In the genomic region with DNA sequence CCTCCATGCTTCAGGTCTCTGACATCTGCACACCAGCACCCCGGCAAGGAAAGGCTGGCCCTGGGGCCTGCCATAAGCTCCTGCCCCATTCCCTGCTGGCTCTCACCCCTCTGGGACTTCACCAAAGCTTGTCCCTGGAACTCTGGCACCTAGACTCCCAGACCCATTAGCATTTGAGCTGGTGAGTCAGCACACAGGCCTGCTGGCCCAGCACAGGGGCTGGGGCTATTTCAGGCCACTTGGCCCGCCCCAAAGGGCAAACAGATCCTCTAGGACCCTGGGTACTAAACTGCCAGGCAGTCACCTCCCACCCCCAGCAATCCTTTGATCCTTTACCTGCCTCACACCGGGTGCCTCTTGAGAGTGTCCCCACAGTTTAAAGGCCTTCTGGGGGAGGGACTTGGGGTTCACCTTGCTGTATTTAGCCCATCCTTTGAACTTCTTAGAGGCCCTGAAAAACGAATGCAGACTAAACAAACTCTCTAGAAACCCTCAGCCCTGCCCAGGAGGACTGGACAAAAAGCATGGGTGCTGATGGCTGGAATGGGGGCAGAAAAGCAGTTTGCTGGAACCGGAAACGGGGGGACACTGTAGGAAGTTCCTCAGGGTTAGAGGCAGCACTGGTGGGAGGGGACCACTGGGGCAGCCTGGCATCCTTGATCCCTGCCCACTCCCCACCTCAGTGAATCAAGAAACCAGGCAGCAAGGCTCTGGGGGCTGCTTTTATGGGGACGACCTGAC, we compare ENCODE assay signal across 1 cellular context.
TF ChIP-seq lines count a peak whose summit lies in the region.

No MANE protein-coding gene starts in this region.

TF ChIP-seq in HepG2, 621 proteins besides CTCF, POLR2A, EP300 and RAD21 (continued from another document and continues in another):
- TF ChIP-seq, protein P1, sequence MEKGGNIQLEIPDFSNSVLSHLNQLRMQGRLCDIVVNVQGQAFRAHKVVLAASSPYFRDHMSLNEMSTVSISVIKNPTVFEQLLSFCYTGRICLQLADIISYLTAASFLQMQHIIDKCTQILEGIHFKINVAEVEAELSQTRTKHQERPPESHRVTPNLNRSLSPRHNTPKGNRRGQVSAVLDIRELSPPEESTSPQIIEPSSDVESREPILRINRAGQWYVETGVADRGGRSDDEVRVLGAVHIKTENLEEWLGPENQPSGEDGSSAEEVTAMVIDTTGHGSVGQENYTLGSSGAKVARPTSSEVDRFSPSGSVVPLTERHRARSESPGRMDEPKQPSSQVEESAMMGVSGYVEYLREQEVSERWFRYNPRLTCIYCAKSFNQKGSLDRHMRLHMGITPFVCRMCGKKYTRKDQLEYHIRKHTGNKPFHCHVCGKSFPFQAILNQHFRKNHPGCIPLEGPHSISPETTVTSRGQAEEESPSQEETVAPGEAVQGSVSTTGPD (CRISPR knock-in tag; IDR thresholded peaks at IDR 0.05): no peak
- TF ChIP-seq ZNF143 (CRISPR knock-in tag; IDR thresholded peaks at IDR 0.05): peak; percentile 59
- TF ChIP-seq, protein P2, sequence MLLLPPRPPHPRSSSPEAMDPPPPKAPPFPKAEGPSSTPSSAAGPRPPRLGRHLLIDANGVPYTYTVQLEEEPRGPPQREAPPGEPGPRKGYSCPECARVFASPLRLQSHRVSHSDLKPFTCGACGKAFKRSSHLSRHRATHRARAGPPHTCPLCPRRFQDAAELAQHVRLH (CRISPR knock-in tag; IDR thresholded peaks at IDR 0.05; ENCODE audit: borderline replicate concordance, low read depth): no peak
- TF ChIP-seq, protein P3, sequence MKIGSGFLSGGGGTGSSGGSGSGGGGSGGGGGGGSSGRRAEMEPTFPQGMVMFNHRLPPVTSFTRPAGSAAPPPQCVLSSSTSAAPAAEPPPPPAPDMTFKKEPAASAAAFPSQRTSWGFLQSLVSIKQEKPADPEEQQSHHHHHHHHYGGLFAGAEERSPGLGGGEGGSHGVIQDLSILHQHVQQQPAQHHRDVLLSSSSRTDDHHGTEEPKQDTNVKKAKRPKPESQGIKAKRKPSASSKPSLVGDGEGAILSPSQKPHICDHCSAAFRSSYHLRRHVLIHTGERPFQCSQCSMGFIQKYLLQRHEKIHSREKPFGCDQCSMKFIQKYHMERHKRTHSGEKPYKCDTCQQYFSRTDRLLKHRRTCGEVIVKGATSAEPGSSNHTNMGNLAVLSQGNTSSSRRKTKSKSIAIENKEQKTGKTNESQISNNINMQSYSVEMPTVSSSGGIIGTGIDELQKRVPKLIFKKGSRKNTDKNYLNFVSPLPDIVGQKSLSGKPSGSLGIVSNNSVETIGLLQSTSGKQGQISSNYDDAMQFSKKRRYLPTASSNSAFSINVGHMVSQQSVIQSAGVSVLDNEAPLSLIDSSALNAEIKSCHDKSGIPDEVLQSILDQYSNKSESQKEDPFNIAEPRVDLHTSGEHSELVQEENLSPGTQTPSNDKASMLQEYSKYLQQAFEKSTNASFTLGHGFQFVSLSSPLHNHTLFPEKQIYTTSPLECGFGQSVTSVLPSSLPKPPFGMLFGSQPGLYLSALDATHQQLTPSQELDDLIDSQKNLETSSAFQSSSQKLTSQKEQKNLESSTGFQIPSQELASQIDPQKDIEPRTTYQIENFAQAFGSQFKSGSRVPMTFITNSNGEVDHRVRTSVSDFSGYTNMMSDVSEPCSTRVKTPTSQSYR (CRISPR knock-in tag; IDR thresholded peaks at IDR 0.05; ENCODE audit: borderline replicate concordance): peak; percentile 38; the same call in 1 of the 2 replicates
- TF ChIP-seq, protein P4, sequence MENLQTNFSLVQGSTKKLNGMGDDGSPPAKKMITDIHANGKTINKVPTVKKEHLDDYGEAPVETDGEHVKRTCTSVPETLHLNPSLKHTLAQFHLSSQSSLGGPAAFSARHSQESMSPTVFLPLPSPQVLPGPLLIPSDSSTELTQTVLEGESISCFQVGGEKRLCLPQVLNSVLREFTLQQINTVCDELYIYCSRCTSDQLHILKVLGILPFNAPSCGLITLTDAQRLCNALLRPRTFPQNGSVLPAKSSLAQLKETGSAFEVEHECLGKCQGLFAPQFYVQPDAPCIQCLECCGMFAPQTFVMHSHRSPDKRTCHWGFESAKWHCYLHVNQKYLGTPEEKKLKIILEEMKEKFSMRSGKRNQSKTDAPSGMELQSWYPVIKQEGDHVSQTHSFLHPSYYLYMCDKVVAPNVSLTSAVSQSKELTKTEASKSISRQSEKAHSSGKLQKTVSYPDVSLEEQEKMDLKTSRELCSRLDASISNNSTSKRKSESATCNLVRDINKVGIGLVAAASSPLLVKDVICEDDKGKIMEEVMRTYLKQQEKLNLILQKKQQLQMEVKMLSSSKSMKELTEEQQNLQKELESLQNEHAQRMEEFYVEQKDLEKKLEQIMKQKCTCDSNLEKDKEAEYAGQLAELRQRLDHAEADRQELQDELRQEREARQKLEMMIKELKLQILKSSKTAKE (CRISPR knock-in tag; IDR thresholded peaks at IDR 0.05; ENCODE audit: borderline replicate concordance): peak; percentile 30; the same call in 1 of the 2 replicates
- TF ChIP-seq CCDC6 (CRISPR knock-in tag; IDR thresholded peaks at IDR 0.05): no peak
- TF ChIP-seq, protein P5, sequence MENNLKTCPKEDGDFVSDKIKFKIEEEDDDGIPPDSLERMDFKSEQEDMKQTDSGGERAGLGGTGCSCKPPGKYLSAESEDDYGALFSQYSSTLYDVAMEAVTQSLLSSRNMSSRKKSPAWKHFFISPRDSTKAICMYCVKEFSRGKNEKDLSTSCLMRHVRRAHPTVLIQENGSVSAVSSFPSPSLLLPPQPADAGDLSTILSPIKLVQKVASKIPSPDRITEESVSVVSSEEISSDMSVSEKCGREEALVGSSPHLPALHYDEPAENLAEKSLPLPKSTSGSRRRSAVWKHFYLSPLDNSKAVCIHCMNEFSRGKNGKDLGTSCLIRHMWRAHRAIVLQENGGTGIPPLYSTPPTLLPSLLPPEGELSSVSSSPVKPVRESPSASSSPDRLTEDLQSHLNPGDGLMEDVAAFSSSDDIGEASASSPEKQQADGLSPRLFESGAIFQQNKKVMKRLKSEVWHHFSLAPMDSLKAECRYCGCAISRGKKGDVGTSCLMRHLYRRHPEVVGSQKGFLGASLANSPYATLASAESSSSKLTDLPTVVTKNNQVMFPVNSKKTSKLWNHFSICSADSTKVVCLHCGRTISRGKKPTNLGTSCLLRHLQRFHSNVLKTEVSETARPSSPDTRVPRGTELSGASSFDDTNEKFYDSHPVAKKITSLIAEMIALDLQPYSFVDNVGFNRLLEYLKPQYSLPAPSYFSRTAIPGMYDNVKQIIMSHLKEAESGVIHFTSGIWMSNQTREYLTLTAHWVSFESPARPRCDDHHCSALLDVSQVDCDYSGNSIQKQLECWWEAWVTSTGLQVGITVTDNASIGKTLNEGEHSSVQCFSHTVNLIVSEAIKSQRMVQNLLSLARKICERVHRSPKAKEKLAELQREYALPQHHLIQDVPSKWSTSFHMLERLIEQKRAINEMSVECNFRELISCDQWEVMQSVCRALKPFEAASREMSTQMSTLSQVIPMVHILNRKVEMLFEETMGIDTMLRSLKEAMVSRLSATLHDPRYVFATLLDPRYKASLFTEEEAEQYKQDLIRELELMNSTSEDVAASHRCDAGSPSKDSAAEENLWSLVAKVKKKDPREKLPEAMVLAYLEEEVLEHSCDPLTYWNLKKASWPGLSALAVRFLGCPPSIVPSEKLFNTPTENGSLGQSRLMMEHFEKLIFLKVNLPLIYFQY (CRISPR knock-in tag; IDR thresholded peaks at IDR 0.05; ENCODE audit: borderline replicate concordance): peak; percentile 89; the same call in 1 of the 2 replicates
- TF ChIP-seq, protein P6, sequence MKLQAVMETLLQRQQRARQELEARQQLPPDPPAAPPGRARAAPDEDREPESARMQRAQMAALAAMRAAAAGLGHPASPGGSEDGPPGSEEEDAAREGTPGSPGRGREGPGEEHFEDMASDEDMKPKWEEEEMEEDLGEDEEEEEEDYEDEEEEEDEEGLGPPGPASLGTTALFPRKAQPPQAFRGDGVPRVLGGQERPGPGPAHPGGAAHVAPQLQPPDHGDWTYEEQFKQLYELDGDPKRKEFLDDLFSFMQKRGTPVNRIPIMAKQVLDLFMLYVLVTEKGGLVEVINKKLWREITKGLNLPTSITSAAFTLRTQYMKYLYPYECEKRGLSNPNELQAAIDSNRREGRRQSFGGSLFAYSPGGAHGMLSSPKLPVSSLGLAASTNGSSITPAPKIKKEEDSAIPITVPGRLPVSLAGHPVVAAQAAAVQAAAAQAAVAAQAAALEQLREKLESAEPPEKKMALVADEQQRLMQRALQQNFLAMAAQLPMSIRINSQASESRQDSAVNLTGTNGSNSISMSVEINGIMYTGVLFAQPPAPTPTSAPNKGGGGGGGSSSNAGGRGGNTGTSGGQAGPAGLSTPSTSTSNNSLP (IDR thresholded peaks at IDR 0.05; ENCODE audit: low read depth, low read length): no peak
- TF ChIP-seq XRCC5 (optimal IDR thresholded peaks at IDR 0.05; ENCODE audit: low read length): peak; percentile 67
- no peak for TF ChIP-seq ZNF382 (CRISPR knock-in tag; IDR thresholded peaks at IDR 0.05; ENCODE audit: borderline replicate concordance)
- no peak for TF ChIP-seq RBM39 (IDR thresholded peaks at IDR 0.05; ENCODE audit: low read depth, low read length, poor library complexity, severe bottlenecking)
- no peak; the same call in 1 of the 2 replicates for TF ChIP-seq LCORL (IDR thresholded peaks at IDR 0.05)
- TF ChIP-seq LCORL (CRISPR knock-in tag; IDR thresholded peaks at IDR 0.05): peak; percentile 92
- TF ChIP-seq ZFP82 (CRISPR knock-in tag; IDR thresholded peaks at IDR 0.05; ENCODE audit: borderline replicate concordance): no peak
- TF ChIP-seq MIER2 (CRISPR knock-in tag; IDR thresholded peaks at IDR 0.05): peak; percentile 53; the same call in 1 of the 2 replicates
- no peak for TF ChIP-seq KDM5B (CRISPR knock-in tag; IDR thresholded peaks at IDR 0.05; ENCODE audit: borderline replicate concordance)
- TF ChIP-seq TEAD3 (CRISPR knock-in tag; optimal IDR thresholded peaks at IDR 0.05; ENCODE audit: borderline replicate concordance): no peak
- TF ChIP-seq FOXP1 (IDR thresholded peaks at IDR 0.05): no peak
- TF ChIP-seq FOXP1 (CRISPR knock-in tag; IDR thresholded peaks at IDR 0.05): no peak; the same call in 1 of the 2 replicates
- TF ChIP-seq TBL1XR1 (IDR thresholded peaks at IDR 0.05; ENCODE audit: borderline replicate concordance, low read length, partially characterized antibody): no peak
- TF ChIP-seq, protein P7, sequence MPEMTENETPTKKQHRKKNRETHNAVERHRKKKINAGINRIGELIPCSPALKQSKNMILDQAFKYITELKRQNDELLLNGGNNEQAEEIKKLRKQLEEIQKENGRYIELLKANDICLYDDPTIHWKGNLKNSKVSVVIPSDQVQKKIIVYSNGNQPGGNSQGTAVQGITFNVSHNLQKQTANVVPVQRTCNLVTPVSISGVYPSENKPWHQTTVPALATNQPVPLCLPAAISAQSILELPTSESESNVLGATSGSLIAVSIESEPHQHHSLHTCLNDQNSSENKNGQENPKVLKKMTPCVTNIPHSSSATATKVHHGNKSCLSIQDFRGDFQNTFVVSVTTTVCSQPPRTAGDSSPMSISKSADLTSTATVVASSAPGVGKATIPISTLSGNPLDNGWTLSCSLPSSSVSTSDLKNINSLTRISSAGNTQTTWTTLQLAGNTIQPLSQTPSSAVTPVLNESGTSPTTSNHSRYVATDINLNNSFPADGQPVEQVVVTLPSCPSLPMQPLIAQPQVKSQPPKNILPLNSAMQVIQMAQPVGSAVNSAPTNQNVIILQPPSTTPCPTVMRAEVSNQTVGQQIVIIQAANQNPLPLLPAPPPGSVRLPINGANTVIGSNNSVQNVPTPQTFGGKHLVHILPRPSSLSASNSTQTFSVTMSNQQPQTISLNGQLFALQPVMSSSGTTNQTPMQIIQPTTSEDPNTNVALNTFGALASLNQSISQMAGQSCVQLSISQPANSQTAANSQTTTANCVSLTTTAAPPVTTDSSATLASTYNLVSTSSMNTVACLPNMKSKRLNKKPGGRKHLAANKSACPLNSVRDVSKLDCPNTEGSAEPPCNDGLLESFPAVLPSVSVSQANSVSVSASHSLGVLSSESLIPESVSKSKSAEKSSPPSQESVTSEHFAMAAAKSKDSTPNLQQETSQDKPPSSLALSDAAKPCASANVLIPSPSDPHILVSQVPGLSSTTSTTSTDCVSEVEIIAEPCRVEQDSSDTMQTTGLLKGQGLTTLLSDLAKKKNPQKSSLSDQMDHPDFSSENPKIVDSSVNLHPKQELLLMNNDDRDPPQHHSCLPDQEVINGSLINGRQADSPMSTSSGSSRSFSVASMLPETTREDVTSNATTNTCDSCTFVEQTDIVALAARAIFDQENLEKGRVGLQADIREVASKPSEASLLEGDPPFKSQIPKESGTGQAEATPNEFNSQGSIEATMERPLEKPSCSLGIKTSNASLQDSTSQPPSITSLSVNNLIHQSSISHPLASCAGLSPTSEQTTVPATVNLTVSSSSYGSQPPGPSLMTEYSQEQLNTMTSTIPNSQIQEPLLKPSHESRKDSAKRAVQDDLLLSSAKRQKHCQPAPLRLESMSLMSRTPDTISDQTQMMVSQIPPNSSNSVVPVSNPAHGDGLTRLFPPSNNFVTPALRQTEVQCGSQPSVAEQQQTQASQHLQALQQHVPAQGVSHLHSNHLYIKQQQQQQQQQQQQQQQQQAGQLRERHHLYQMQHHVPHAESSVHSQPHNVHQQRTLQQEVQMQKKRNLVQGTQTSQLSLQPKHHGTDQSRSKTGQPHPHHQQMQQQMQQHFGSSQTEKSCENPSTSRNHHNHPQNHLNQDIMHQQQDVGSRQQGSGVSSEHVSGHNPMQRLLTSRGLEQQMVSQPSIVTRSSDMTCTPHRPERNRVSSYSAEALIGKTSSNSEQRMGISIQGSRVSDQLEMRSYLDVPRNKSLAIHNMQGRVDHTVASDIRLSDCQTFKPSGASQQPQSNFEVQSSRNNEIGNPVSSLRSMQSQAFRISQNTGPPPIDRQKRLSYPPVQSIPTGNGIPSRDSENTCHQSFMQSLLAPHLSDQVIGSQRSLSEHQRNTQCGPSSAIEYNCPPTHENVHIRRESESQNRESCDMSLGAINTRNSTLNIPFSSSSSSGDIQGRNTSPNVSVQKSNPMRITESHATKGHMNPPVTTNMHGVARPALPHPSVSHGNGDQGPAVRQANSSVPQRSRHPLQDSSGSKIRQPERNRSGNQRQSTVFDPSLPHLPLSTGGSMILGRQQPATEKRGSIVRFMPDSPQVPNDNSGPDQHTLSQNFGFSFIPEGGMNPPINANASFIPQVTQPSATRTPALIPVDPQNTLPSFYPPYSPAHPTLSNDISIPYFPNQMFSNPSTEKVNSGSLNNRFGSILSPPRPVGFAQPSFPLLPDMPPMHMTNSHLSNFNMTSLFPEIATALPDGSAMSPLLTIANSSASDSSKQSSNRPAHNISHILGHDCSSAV (CRISPR knock-in tag; IDR thresholded peaks at IDR 0.05; ENCODE audit: borderline replicate concordance): no peak
- TF ChIP-seq, protein P8, sequence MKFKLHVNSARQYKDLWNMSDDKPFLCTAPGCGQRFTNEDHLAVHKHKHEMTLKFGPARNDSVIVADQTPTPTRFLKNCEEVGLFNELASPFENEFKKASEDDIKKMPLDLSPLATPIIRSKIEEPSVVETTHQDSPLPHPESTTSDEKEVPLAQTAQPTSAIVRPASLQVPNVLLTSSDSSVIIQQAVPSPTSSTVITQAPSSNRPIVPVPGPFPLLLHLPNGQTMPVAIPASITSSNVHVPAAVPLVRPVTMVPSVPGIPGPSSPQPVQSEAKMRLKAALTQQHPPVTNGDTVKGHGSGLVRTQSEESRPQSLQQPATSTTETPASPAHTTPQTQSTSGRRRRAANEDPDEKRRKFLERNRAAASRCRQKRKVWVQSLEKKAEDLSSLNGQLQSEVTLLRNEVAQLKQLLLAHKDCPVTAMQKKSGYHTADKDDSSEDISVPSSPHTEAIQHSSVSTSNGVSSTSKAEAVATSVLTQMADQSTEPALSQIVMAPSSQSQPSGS (CRISPR knock-in tag; IDR thresholded peaks at IDR 0.05): no peak
- TF ChIP-seq ZNF24 (IDR thresholded peaks at IDR 0.05): no peak
